1 cellular context compared by ENCODE assay signal in genomic region chr15:68817304-68818087, GRCh38.
TF ChIP-seq lines count a peak whose summit lies in the region.

No MANE protein-coding gene starts in this region.

TF ChIP-seq in HepG2, 621 proteins besides CTCF, POLR2A, EP300 and RAD21 (continued from another document and continues in another):
- TF ChIP-seq ZNF142 (CRISPR knock-in tag; IDR thresholded peaks at IDR 0.05), result 0 out of 2 replicates have a peak, but pooled peaks have one; percentile 45
- 0 out of 2 replicates have a peak, but pooled peaks have one; percentile 14 for TF ChIP-seq ZNF891 (CRISPR knock-in tag; IDR thresholded peaks at IDR 0.05)
- 0 out of 2 replicates have a peak, but pooled peaks have one; percentile 23 for TF ChIP-seq CREB3 (CRISPR knock-in tag; IDR thresholded peaks at IDR 0.05)
- 0 out of 2 replicates have a peak, but pooled peaks have one; percentile 7 for TF ChIP-seq DMAP1 (CRISPR knock-in tag; IDR thresholded peaks at IDR 0.05)
- TF ChIP-seq KDM5B (CRISPR knock-in tag; IDR thresholded peaks at IDR 0.05; ENCODE audit: borderline replicate concordance), result peak; percentile 63; the same call in 1 of the 2 replicates
- peak; percentile 34 for TF ChIP-seq RBM22 (optimal IDR thresholded peaks at IDR 0.05; ENCODE audit: low read length)
- 0 out of 2 replicates have a peak, but pooled peaks have one; percentile 37 for TF ChIP-seq MAZ (IDR thresholded peaks at IDR 0.05; ENCODE audit: borderline replicate concordance, low read depth, low read length)
- peak; percentile 70 for TF ChIP-seq MAZ (CRISPR knock-in tag; IDR thresholded peaks at IDR 0.05; ENCODE audit: low read depth)
- no peak for TF ChIP-seq HNRNPH1 (optimal IDR thresholded peaks at IDR 0.05; ENCODE audit: low read depth, low read length)
- peak; percentile 48; the same call in 1 of the 2 replicates for TF ChIP-seq ZNF350 (CRISPR knock-in tag; IDR thresholded peaks at IDR 0.05; ENCODE audit: borderline replicate concordance, low read depth)
- no peak for TF ChIP-seq RELA (CRISPR knock-in tag; IDR thresholded peaks at IDR 0.05)
- peak; percentile 91 for TF ChIP-seq AGO2 (optimal IDR thresholded peaks at IDR 0.05; ENCODE audit: low read depth, low read length)
- peak; percentile 23; the same call in 1 of the 2 replicates for TF ChIP-seq ARID4A (CRISPR knock-in tag; IDR thresholded peaks at IDR 0.05; ENCODE audit: borderline replicate concordance)
- TF ChIP-seq ZNF33A (CRISPR knock-in tag; IDR thresholded peaks at IDR 0.05; ENCODE audit: borderline replicate concordance), result no peak
- TF ChIP-seq SMAD1 (CRISPR knock-in tag; IDR thresholded peaks at IDR 0.05; ENCODE audit: borderline replicate concordance, low read depth), result peak; percentile 11; the same call in 1 of the 2 replicates
- TF ChIP-seq SALL1 (CRISPR knock-in tag; IDR thresholded peaks at IDR 0.05), result peak; percentile 8; the same call in 1 of the 2 replicates
- TF ChIP-seq ZSCAN31 (CRISPR knock-in tag; IDR thresholded peaks at IDR 0.05; ENCODE audit: low read depth), result 0 out of 2 replicates have a peak, but pooled peaks have one; percentile 64
- peak; percentile 46 for TF ChIP-seq MYC (CRISPR knock-in tag; IDR thresholded peaks at IDR 0.05; ENCODE audit: borderline replicate concordance)
- no peak for TF ChIP-seq ZNF563 (CRISPR knock-in tag; IDR thresholded peaks at IDR 0.05)
- 0 out of 2 replicates have a peak, but pooled peaks have one; percentile 54 for TF ChIP-seq ZNF232 (CRISPR knock-in tag; IDR thresholded peaks at IDR 0.05; ENCODE audit: borderline replicate concordance)
- TF ChIP-seq ZNF710 (CRISPR knock-in tag; IDR thresholded peaks at IDR 0.05; ENCODE audit: borderline replicate concordance), result peak; percentile 48; the same call in 1 of the 2 replicates
- TF ChIP-seq SIN3A (IDR thresholded peaks at IDR 0.05; ENCODE audit: borderline replicate concordance, low read depth, low read length), result 0 out of 2 replicates have a peak, but pooled peaks have one; percentile 23
- peak; percentile 25; the same call in 1 of the 2 replicates for TF ChIP-seq SKIL (CRISPR knock-in tag; IDR thresholded peaks at IDR 0.05; ENCODE audit: borderline replicate concordance)
- peak; percentile 82 for TF ChIP-seq THAP9 (CRISPR knock-in tag; IDR thresholded peaks at IDR 0.05; ENCODE audit: borderline replicate concordance)
- TF ChIP-seq KDM2A (CRISPR knock-in tag; IDR thresholded peaks at IDR 0.05; ENCODE audit: borderline replicate concordance, low read depth), result peak; percentile 0; the same call in 1 of the 2 replicates
- peak; percentile 67; the same call in 1 of the 2 replicates for TF ChIP-seq KLF12 (CRISPR knock-in tag; IDR thresholded peaks at IDR 0.05; ENCODE audit: borderline replicate concordance)
- peak; percentile 58 for TF ChIP-seq UBTF (CRISPR knock-in tag; IDR thresholded peaks at IDR 0.05)
- 0 out of 2 replicates have a peak, but pooled peaks have one; percentile 29 for TF ChIP-seq ZSCAN30 (CRISPR knock-in tag; IDR thresholded peaks at IDR 0.05)
- peak; percentile 85 for TF ChIP-seq YY1 (IDR thresholded peaks at IDR 0.05; ENCODE audit: insufficient read depth, insufficient replicate concordance, low read depth, low read length)
- peak in 1 of 2 experiments; percentile 10; a peak in 1 of 4 replicates for TF ChIP-seq HMGXB4 (CRISPR knock-in tag; IDR thresholded peaks at IDR 0.05; ENCODE audit: borderline replicate concordance in 1 of 2, low read depth in 1 of 2)
